Comparison of ENCODE assay signal across 15 cellular contexts in the genomic region with DNA sequence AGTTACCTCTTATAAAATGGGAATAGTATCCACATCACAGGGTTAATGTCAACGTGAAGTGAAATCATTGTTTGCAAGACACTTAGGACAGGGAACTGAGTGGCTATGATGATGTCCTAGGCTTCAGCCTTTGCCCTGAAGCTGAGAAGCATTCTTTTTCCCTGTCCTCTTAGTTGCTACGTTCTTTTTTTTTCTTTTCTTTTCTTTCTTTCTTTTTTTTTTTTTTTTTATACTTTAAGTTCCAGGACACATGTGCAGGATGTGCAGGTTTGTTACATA. TPM values are rescaled to one million over a fixed set of nuclear protein-coding genes. Genes with fewer than 3 reads are reported as not detected.
DNase-seq lines count a peak whose midpoint lies in the region; ATAC-seq and TF ChIP-seq lines count a peak whose summit lies in the region.
"Had no signal": no experiment of that assay in that cellular context is flagged by ENCODE, and none has a peak within 500 bp of the region (broad histone marks: within the 10 kb centered on the region; RNA-seq: fewer than 3 reads in every experiment).

No MANE protein-coding gene starts in this region.

- H3K36me3 ChIP-seq in RWPE2 (ENCODE audit: low read depth) (no peaks in the 10 kb centered on the region), hepatocyte (replicated peaks; ENCODE audit: insufficient read depth, low read depth) (no peaks in the 10 kb centered on the region), upper lobe of right lung (no peaks in the 10 kb centered on the region)

- H3K27me3 ChIP-seq in RWPE2 (ENCODE audit: insufficient read depth, poor library complexity, severe bottlenecking): no peaks in the 10 kb centered on the region
- no peaks in the 10 kb centered on the region for H3K27me3 ChIP-seq in hepatocyte
- H3K27me3 ChIP-seq in upper lobe of right lung: no peaks in the 10 kb centered on the region
- H3K27me3 ChIP-seq: BLaER1 treated with 17β-estradiol and CSF1 and Interleukin-3, amounts not matched to agents 10 nM and 100 nM had no signal

- H3K79me2 ChIP-seq in hepatocyte: no peaks in the 10 kb centered on the region

- H4K20me1 ChIP-seq in hepatocyte (ENCODE audit: insufficient read depth, poor library complexity, severe bottlenecking): no peaks in the 10 kb centered on the region
- H4K20me1 ChIP-seq: BLaER1 treated with 17β-estradiol and CSF1 and Interleukin-3, amounts not matched to agents 10 nM and 100 nM had no signal

- H3K4me2 ChIP-seq in hepatocyte: no peak overlapping the region
- H3K4me2 ChIP-seq: GM23338 had no signal

- H3K4me3 ChIP-seq in RWPE2 (ENCODE audit: severe bottlenecking) (no peak overlapping the region), hepatocyte (no peak overlapping the region), upper lobe of right lung (no peak overlapping the region)
- H3K4me3 ChIP-seq: BLaER1 treated with 17β-estradiol and CSF1 and Interleukin-3, amounts not matched to agents 10 nM and 100 nM; GM12878; GM23338 had no signal

- TF ChIP-seq CTCF in RWPE2 (IDR thresholded peaks at IDR 0.05; ENCODE audit: poor library complexity, severe bottlenecking) (no peak), hepatocyte (IDR thresholded peaks at IDR 0.05; ENCODE audit: poor library complexity) (no peak), upper lobe of right lung (IDR thresholded peaks at IDR 0.05) (no peak)

- intact Hi-C loops in upper lobe of right lung (cut with DNase I): no loop called here

- peak overlapping the region; percentile 60 for H3K27ac ChIP-seq in RWPE2 (ENCODE audit: poor library complexity, severe bottlenecking)
- H3K27ac ChIP-seq in hepatocyte: peak overlapping the region; percentile 35
- no peak overlapping the region for H3K27ac ChIP-seq in upper lobe of right lung
- H3K27ac ChIP-seq: BLaER1 treated with 17β-estradiol and CSF1 and Interleukin-3, amounts not matched to agents 10 nM and 100 nM had no signal

- WGBS in hepatocyte (ENCODE audit: low lambda C conversion rate, missing lambda C conversion rate): 68% methylated on average over 2 of the region's 2 CpGs

- ATAC-seq in RWPE2 (ENCODE audit: low read depth): no peak
- ATAC-seq in upper lobe of right lung: peak; percentile 57
- no peak for ATAC-seq in HG03159 (IDR thresholded peaks at IDR 0.05; ENCODE audit: unreplicated experiment)
- ATAC-seq: GM12878, GM23338 had no signal

- peaks cover 25% of the 10 kb centered on the region for H3K4me1 ChIP-seq in RWPE2 (ENCODE audit: insufficient read depth, poor library complexity, severe bottlenecking)
- H3K4me1 ChIP-seq in hepatocyte (ENCODE audit: insufficient read depth): peaks cover 25% of the 10 kb centered on the region
- peaks cover 9% of the 10 kb centered on the region for H3K4me1 ChIP-seq in upper lobe of right lung

- H3K9me3 ChIP-seq in RWPE2 (ENCODE audit: severe bottlenecking) (no peaks in the 10 kb centered on the region), hepatocyte (ENCODE audit: low read depth) (no peaks in the 10 kb centered on the region), upper lobe of right lung (no peaks in the 10 kb centered on the region)

- no peak overlapping the region for H2AFZ ChIP-seq in hepatocyte
- H2AFZ ChIP-seq: GM23338 had no signal

- H3K9me2 ChIP-seq in hepatocyte (replicated peaks; ENCODE audit: insufficient read depth): no peaks in the 10 kb centered on the region

- peak; percentile 65 for DNase-seq in DMS53 treated with DMSO at 0.1 percent for 48 hours (lab: John Stamatoyannopoulos, UW; ENCODE audit: unreplicated experiment)
- DNase-seq in RWPE2 (ENCODE audit: low spot score): no peak
- DNase-seq in hepatocyte (ENCODE audit: low spot score): no peak
- DNase-seq in upper lobe of right lung: no peak
- DNase-seq in epidermal melanocyte (ENCODE audit: insufficient read length, low spot score): no peak
- DNase-seq in cortex of kidney (lab: John Stamatoyannopoulos, UW): no peak
- DNase-seq: ACHN; CD4-positive, CD25-positive, alpha-beta regulatory T cell; DMS79; H9 had no signal

RNA-seq across cellular contexts. Expression of a gene that starts 18.4 kb away (rescaled TPM):
- total RNA-seq in hepatocyte (0.08 TPM in 1 of 2 replicates, not detected in the other), upper lobe of right lung (0.55 TPM)
- 0.41 TPM in 1 of 2 replicates, not detected in the other for polyA plus RNA-seq in hepatocyte
- total RNA-seq: CD4-positive, CD25-positive, alpha-beta regulatory T cell; G401; GM23338 had no signal
- polyA plus RNA-seq: CD4-positive, CD25-positive, alpha-beta regulatory T cell had no signal

RNA-seq across cellular contexts. Expression of a gene that starts 46.4 kb away (rescaled TPM):
- total RNA-seq in hepatocyte (267 and 324 TPM in 2 replicates), upper lobe of right lung (225 TPM)
- polyA plus RNA-seq in hepatocyte: 288 and 290 TPM in 2 replicates
